ENCODE assay signal across 21 cellular contexts in genomic region chr12:79300199-79300568, GRCh38.
DNase-seq lines count a peak whose midpoint lies in the region; ATAC-seq and TF ChIP-seq lines count a peak whose summit lies in the region.
"Had no signal": no experiment of that assay in that cellular context is flagged by ENCODE, and none has a peak within 500 bp of the region (broad histone marks: within the 10 kb centered on the region; RNA-seq: fewer than 3 reads in every experiment).

No MANE protein-coding gene starts in this region.

- H3K23ac ChIP-seq in mesendoderm (ENCODE audit: low read length): no peak overlapping the region

- TF ChIP-seq CTCF in cardiac fibroblast (IDR thresholded peaks at IDR 0.05; ENCODE audit: low read depth, low read length): no peak
- TF ChIP-seq CTCF in right atrium auricular region (IDR thresholded peaks at IDR 0.05): no peak

- no peak overlapping the region for H3K9ac ChIP-seq in mesendoderm (ENCODE audit: low read length)
- H3K9ac ChIP-seq: BLaER1 treated with 17β-estradiol and CSF1 and Interleukin-3, amounts not matched to agents 10 nM and 100 nM had no signal

- no peak overlapping the region for H2AK5ac ChIP-seq in mesendoderm (ENCODE audit: low read length)

- no CpG with 5 or more reads among the region's 5 CpGs for WGBS in mesendoderm (ENCODE audit: extremely low coverage, insufficient coverage, low lambda C conversion rate)

- no peak overlapping the region for H4K8ac ChIP-seq in mesendoderm (ENCODE audit: low read depth, low read length)

- H3K4ac ChIP-seq in mesendoderm (ENCODE audit: low read depth, low read length): no peak overlapping the region

- no peak overlapping the region for H2BK5ac ChIP-seq in mesendoderm (ENCODE audit: low read length)

- H3K4me3 ChIP-seq in cardiac fibroblast (replicated peaks in 1 of 2; ENCODE audit: low read depth in 2 of 2, low read length in 2 of 2) (no peak overlapping the region), mesendoderm (ENCODE audit: low read length) (no peak overlapping the region), right atrium auricular region (no peak overlapping the region)
- H3K4me3 ChIP-seq: BLaER1 treated with 17β-estradiol and CSF1 and Interleukin-3, amounts not matched to agents 10 nM and 100 nM; body of pancreas; lung; thoracic aorta had no signal

- no peak overlapping the region for H3K18ac ChIP-seq in mesendoderm (ENCODE audit: low read length)

- no peaks in the 10 kb centered on the region for H3K79me2 ChIP-seq in mesendoderm (ENCODE audit: control insufficient read depth, insufficient read depth, low read length)

- H3K4me1 ChIP-seq in mesendoderm (ENCODE audit: control insufficient read depth, low read depth, low read length): no peaks in the 10 kb centered on the region
- H3K4me1 ChIP-seq in right atrium auricular region: no peaks in the 10 kb centered on the region
- H3K4me1 ChIP-seq: BLaER1 treated with 17β-estradiol and CSF1 and Interleukin-3, amounts not matched to agents 10 nM and 100 nM; body of pancreas had no signal

- no peak overlapping the region for H2BK15ac ChIP-seq in mesendoderm (replicated peaks; ENCODE audit: low read depth)

- ATAC-seq in HG03196 (IDR thresholded peaks at IDR 0.05; ENCODE audit: unreplicated experiment): no peak
- ATAC-seq: body of pancreas, right cardiac atrium had no signal

- no peaks in the 10 kb centered on the region for H3K79me1 ChIP-seq in mesendoderm (ENCODE audit: low read length)

- H3K4me2 ChIP-seq in mesendoderm (ENCODE audit: low read length): no peak overlapping the region
- H3K4me2 ChIP-seq: BLaER1 treated with 17β-estradiol and CSF1 and Interleukin-3, amounts not matched to agents 10 nM and 100 nM had no signal

- H3K56ac ChIP-seq in mesendoderm (ENCODE audit: low read length): no peak overlapping the region

- H3K27ac ChIP-seq in mesendoderm (ENCODE audit: low read depth, low read length) (no peak overlapping the region), right atrium auricular region (no peak overlapping the region)
- H3K27ac ChIP-seq: BLaER1 treated with 17β-estradiol and CSF1 and Interleukin-3, amounts not matched to agents 10 nM and 100 nM; body of pancreas; thoracic aorta had no signal

- H3K9me3 ChIP-seq in right atrium auricular region: no peaks in the 10 kb centered on the region
- H3K9me3 ChIP-seq: BLaER1 treated with 17β-estradiol and CSF1 and Interleukin-3, amounts not matched to agents 10 nM and 100 nM; body of pancreas; thoracic aorta had no signal

- H3K27me3 ChIP-seq in mesendoderm (ENCODE audit: insufficient read depth, low read length, poor library complexity) (no peaks in the 10 kb centered on the region), right atrium auricular region (no peaks in the 10 kb centered on the region)
- H3K27me3 ChIP-seq: BLaER1 treated with 17β-estradiol and CSF1 and Interleukin-3, amounts not matched to agents 10 nM and 100 nM; body of pancreas had no signal

- DNase-seq in ELR (ENCODE audit: low read depth): peak; percentile 51
- peak; percentile 48 for DNase-seq in NCI-H226
- peak; percentile 35 to 82 for DNase-seq in cardiac fibroblast (ENCODE audit: low read depth in 2 of 2)
- DNase-seq in mesendoderm: peak; percentile 73
- DNase-seq in NCI-H1092 treated with DMSO at 0.1 percent for 48 hours (lab: John Stamatoyannopoulos, UW): no peak
- DNase-seq in H4 (ENCODE audit: low spot score): no peak
- DNase-seq in right atrium auricular region (ENCODE audit: low spot score): no peak
- DNase-seq: activated CD4-positive, alpha-beta T cell treated with anti-CD3 and anti-CD28 coated beads for 4 hours; activated naive CD4-positive, alpha-beta T cell treated with Interleukin-2 at 50 U/mL for 16 hours; body of pancreas; effector CD4-positive, alpha-beta T cell; foreskin melanocyte; MV-4-11; NCI-H2107; right cardiac atrium; RPMI8226; stimulated activated CD8-positive, alpha-beta memory T cell treated with anti-CD3 and anti-CD28 coated beads, Interleukin-4, amount 100 ng/mL, for 48 hours had no signal

- H2BK120ac ChIP-seq in mesendoderm (ENCODE audit: low read depth, low read length): no peak overlapping the region

- H3K36me3 ChIP-seq in mesendoderm (ENCODE audit: control insufficient read depth, insufficient read depth, low read length) (no peaks in the 10 kb centered on the region), right atrium auricular region (no peaks in the 10 kb centered on the region)
- H3K36me3 ChIP-seq: thoracic aorta had no signal

- H4K5ac ChIP-seq in mesendoderm (ENCODE audit: low read length): no peak overlapping the region

Comparison
In these comparisons a context has a peak if more than half of its experiments do, and no peak if none do; other contexts are left out.
1. DNase-seq: peak in ELR (single experiment), NCI-H226 (single experiment), cardiac fibroblast (2 of 2) and mesendoderm (single experiment); none in NCI-H1092 treated with DMSO at 0.1 percent for 48 hours (single experiment), H4 (single experiment) and right atrium auricular region (single experiment).